In genomic region chr2:132667716-132668115, GRCh38 we compare ENCODE assay signal across 2 cellular contexts.
TF ChIP-seq lines count a peak whose summit lies in the region.

No MANE protein-coding gene starts in this region.

TF ChIP-seq in endothelial cell of umbilical vein, 7 proteins besides CTCF, POLR2A, EP300 and RAD21:
- TF ChIP-seq EZH2 (IDR thresholded peaks at IDR 0.05; ENCODE audit: borderline replicate concordance, low read depth, low read length, severe bottlenecking) (no peak), MAX (IDR thresholded peaks at IDR 0.05; ENCODE audit: insufficient read depth, insufficient read length) (no peak), JUN (IDR thresholded peaks at IDR 0.05; ENCODE audit: borderline replicate concordance, insufficient read depth, insufficient read length, low read depth) (no peak)
TF ChIP-seq in endothelial cell of umbilical vein: peak in this region for 0.

TF ChIP-seq in neural cell, 6 proteins besides CTCF, POLR2A, EP300 and RAD21:
- TF ChIP-seq SMC3 (conservative IDR thresholded peaks at IDR 0.05; ENCODE audit: poor library complexity) (no peak), MXI1 (conservative IDR thresholded peaks at IDR 0.05; ENCODE audit: poor library complexity, severe bottlenecking) (no peak), POLR2AphosphoS5 (IDR thresholded peaks at IDR 0.05) (no peak), REST (IDR thresholded peaks at IDR 0.05; ENCODE audit: borderline replicate concordance) (no peak), EZH2 (IDR thresholded peaks at IDR 0.05; ENCODE audit: borderline replicate concordance, insufficient read depth, low read length, poor library complexity, severe bottlenecking) (no peak), TAF1 (IDR thresholded peaks at IDR 0.05; ENCODE audit: low read depth) (no peak)
